1 cellular context compared by ENCODE assay signal in the genomic region with DNA sequence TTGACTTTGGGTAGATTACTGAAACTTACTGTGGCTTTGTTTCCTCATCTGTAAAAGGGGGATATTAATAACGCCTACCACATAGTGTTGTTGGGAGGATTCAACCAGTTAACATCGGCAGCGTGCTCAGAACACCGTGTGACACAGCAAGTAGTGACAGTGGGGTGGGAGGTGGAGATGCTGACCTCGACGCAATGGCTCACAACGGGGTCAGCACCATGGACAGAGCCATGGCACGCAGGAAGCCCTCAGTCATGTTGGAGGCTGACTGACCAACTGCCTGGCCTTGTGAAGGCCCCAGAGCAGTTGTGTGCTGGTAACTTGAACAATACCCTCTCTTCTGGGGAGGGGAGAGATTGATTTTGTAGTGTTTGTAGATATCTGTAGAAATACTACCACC.
TF ChIP-seq lines count a peak whose summit lies in the region.

No MANE protein-coding gene starts in this region.

TF ChIP-seq in HepG2, 621 proteins besides CTCF, POLR2A, EP300 and RAD21 (continued from another document and continues in another):
- TF ChIP-seq, protein P1, sequence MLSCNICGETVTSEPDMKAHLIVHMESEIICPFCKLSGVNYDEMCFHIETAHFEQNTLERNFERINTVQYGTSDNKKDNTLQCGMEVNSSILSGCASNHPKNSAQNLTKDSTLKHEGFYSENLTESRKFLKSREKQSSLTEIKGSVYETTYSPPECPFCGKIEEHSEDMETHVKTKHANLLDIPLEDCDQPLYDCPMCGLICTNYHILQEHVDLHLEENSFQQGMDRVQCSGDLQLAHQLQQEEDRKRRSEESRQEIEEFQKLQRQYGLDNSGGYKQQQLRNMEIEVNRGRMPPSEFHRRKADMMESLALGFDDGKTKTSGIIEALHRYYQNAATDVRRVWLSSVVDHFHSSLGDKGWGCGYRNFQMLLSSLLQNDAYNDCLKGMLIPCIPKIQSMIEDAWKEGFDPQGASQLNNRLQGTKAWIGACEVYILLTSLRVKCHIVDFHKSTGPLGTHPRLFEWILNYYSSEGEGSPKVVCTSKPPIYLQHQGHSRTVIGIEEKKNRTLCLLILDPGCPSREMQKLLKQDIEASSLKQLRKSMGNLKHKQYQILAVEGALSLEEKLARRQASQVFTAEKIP (CRISPR knock-in tag; IDR thresholded peaks at IDR 0.05; ENCODE audit: borderline replicate concordance) = no peak
- TF ChIP-seq TBP (CRISPR knock-in tag; IDR thresholded peaks at IDR 0.05) = no peak
- no peak for TF ChIP-seq TP53 (CRISPR knock-in tag; conservative IDR thresholded peaks at IDR 0.05)
- no peak for TF ChIP-seq ZNF598 (CRISPR knock-in tag; IDR thresholded peaks at IDR 0.05; ENCODE audit: borderline replicate concordance)
- TF ChIP-seq SCMH1 (CRISPR knock-in tag; IDR thresholded peaks at IDR 0.05; ENCODE audit: borderline replicate concordance) = no peak
- no peak for TF ChIP-seq PHB2 (IDR thresholded peaks at IDR 0.05; ENCODE audit: partially characterized antibody)
- TF ChIP-seq, protein P2, sequence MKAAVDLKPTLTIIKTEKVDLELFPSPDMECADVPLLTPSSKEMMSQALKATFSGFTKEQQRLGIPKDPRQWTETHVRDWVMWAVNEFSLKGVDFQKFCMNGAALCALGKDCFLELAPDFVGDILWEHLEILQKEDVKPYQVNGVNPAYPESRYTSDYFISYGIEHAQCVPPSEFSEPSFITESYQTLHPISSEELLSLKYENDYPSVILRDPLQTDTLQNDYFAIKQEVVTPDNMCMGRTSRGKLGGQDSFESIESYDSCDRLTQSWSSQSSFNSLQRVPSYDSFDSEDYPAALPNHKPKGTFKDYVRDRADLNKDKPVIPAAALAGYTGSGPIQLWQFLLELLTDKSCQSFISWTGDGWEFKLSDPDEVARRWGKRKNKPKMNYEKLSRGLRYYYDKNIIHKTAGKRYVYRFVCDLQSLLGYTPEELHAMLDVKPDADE (CRISPR knock-in tag; IDR thresholded peaks at IDR 0.05) = 0 out of 2 replicates have a peak, but pooled peaks have one; percentile 64
- TF ChIP-seq ZNF747 (CRISPR knock-in tag; IDR thresholded peaks at IDR 0.05; ENCODE audit: borderline replicate concordance) = no peak
- TF ChIP-seq MTF1 (CRISPR knock-in tag; IDR thresholded peaks at IDR 0.05) = no peak
- TF ChIP-seq, protein P3, sequence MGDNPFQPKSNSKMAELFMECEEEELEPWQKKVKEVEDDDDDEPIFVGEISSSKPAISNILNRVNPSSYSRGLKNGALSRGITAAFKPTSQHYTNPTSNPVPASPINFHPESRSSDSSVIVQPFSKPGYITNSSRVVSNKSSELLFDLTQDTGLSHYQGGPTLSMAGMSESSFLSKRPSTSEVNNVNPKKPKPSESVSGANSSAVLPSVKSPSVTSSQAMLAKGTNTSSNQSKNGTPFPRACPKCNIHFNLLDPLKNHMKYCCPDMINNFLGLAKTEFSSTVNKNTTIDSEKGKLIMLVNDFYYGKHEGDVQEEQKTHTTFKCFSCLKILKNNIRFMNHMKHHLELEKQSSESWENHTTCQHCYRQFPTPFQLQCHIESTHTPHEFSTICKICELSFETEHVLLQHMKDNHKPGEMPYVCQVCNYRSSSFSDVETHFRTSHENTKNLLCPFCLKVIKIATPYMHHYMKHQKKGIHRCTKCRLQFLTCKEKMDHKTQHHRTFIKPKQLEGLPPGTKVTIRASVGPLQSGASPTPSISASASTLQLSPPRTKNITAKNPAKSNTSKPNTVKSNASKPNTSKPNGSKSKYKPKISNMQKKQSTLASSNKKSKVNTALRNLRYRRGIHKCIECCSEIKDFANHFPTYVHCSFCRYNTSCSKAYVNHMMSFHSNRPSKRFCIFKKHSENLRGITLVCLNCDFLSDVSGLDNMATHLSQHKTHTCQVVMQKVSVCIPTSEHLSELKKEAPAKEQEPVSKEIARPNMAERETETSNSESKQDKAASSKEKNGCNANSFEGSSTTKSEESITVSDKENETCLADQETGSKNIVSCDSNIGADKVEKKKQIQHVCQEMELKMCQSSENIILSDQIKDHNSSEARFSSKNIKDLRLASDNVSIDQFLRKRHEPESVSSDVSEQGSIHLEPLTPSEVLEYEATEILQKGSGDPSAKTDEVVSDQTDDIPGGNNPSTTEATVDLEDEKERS (CRISPR knock-in tag; IDR thresholded peaks at IDR 0.05) = no peak
- TF ChIP-seq NAIF1 (CRISPR knock-in tag; IDR thresholded peaks at IDR 0.05; ENCODE audit: borderline replicate concordance) = no peak
- no peak for TF ChIP-seq POLR2G (IDR thresholded peaks at IDR 0.05; ENCODE audit: low read depth, low read length)
- no peak for TF ChIP-seq NBN (conservative IDR thresholded peaks at IDR 0.05)
- TF ChIP-seq ZNF614 (CRISPR knock-in tag; IDR thresholded peaks at IDR 0.05; ENCODE audit: borderline replicate concordance) = no peak
- TF ChIP-seq, protein P4, sequence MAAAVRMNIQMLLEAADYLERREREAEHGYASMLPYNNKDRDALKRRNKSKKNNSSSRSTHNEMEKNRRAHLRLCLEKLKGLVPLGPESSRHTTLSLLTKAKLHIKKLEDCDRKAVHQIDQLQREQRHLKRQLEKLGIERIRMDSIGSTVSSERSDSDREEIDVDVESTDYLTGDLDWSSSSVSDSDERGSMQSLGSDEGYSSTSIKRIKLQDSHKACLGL (CRISPR knock-in tag; IDR thresholded peaks at IDR 0.05) = no peak; the same call in 1 of the 2 replicates
- TF ChIP-seq ARNTL (CRISPR knock-in tag; IDR thresholded peaks at IDR 0.05) = no peak
- TF ChIP-seq, protein P5, sequence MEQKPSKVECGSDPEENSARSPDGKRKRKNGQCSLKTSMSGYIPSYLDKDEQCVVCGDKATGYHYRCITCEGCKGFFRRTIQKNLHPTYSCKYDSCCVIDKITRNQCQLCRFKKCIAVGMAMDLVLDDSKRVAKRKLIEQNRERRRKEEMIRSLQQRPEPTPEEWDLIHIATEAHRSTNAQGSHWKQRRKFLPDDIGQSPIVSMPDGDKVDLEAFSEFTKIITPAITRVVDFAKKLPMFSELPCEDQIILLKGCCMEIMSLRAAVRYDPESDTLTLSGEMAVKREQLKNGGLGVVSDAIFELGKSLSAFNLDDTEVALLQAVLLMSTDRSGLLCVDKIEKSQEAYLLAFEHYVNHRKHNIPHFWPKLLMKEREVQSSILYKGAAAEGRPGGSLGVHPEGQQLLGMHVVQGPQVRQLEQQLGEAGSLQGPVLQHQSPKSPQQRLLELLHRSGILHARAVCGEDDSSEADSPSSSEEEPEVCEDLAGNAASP (CRISPR knock-in tag; IDR thresholded peaks at IDR 0.05; ENCODE audit: borderline replicate concordance) = no peak
- TF ChIP-seq, protein P6, sequence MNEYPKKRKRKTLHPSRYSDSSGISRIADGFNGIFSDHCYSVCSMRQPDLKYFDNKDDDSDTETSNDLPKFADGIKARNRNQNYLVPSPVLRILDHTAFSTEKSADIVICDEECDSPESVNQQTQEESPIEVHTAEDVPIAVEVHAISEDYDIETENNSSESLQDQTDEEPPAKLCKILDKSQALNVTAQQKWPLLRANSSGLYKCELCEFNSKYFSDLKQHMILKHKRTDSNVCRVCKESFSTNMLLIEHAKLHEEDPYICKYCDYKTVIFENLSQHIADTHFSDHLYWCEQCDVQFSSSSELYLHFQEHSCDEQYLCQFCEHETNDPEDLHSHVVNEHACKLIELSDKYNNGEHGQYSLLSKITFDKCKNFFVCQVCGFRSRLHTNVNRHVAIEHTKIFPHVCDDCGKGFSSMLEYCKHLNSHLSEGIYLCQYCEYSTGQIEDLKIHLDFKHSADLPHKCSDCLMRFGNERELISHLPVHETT (CRISPR knock-in tag; conservative IDR thresholded peaks at IDR 0.05) = no peak
- TF ChIP-seq ZNF235 (CRISPR knock-in tag; IDR thresholded peaks at IDR 0.05; ENCODE audit: borderline replicate concordance) = no peak
- TF ChIP-seq RBFOX2 (IDR thresholded peaks at IDR 0.05; ENCODE audit: low read depth, low read length) = no peak
- no peak for TF ChIP-seq HIVEP1 (CRISPR knock-in tag; IDR thresholded peaks at IDR 0.05)
- TF ChIP-seq, protein P7, sequence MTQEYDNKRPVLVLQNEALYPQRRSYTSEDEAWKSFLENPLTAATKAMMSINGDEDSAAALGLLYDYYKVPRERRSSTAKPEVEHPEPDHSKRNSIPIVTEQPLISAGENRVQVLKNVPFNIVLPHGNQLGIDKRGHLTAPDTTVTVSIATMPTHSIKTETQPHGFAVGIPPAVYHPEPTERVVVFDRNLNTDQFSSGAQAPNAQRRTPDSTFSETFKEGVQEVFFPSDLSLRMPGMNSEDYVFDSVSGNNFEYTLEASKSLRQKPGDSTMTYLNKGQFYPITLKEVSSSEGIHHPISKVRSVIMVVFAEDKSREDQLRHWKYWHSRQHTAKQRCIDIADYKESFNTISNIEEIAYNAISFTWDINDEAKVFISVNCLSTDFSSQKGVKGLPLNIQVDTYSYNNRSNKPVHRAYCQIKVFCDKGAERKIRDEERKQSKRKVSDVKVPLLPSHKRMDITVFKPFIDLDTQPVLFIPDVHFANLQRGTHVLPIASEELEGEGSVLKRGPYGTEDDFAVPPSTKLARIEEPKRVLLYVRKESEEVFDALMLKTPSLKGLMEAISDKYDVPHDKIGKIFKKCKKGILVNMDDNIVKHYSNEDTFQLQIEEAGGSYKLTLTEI (CRISPR knock-in tag; conservative IDR thresholded peaks at IDR 0.05) = no peak
- TF ChIP-seq IRX3 (CRISPR knock-in tag; IDR thresholded peaks at IDR 0.05; ENCODE audit: borderline replicate concordance, low read depth) = no peak
- TF ChIP-seq FOXP1 (IDR thresholded peaks at IDR 0.05) = no peak
- no peak for TF ChIP-seq FOXP1 (CRISPR knock-in tag; IDR thresholded peaks at IDR 0.05)
- TF ChIP-seq MEF2D (CRISPR knock-in tag; IDR thresholded peaks at IDR 0.05) = 0 out of 2 replicates have a peak, but pooled peaks have one; percentile 46
- TF ChIP-seq KDM1A (CRISPR knock-in tag; IDR thresholded peaks at IDR 0.05) = no peak
- TF ChIP-seq KDM5B (CRISPR knock-in tag; IDR thresholded peaks at IDR 0.05; ENCODE audit: borderline replicate concordance) = no peak; the same call in 1 of the 2 replicates
- TF ChIP-seq ZNF234 (CRISPR knock-in tag; conservative IDR thresholded peaks at IDR 0.05) = no peak
- TF ChIP-seq, protein P8, sequence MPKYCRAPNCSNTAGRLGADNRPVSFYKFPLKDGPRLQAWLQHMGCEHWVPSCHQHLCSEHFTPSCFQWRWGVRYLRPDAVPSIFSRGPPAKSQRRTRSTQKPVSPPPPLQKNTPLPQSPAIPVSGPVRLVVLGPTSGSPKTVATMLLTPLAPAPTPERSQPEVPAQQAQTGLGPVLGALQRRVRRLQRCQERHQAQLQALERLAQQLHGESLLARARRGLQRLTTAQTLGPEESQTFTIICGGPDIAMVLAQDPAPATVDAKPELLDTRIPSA (CRISPR knock-in tag; IDR thresholded peaks at IDR 0.05; ENCODE audit: borderline replicate concordance) = no peak
- no peak for TF ChIP-seq MBNL3 (CRISPR knock-in tag; conservative IDR thresholded peaks at IDR 0.05)
- TF ChIP-seq GLI4 (CRISPR knock-in tag; IDR thresholded peaks at IDR 0.05; ENCODE audit: borderline replicate concordance) = no peak
- TF ChIP-seq GATA4 (IDR thresholded peaks at IDR 0.05; ENCODE audit: borderline replicate concordance, low read depth) = no peak
- TF ChIP-seq, protein P9, sequence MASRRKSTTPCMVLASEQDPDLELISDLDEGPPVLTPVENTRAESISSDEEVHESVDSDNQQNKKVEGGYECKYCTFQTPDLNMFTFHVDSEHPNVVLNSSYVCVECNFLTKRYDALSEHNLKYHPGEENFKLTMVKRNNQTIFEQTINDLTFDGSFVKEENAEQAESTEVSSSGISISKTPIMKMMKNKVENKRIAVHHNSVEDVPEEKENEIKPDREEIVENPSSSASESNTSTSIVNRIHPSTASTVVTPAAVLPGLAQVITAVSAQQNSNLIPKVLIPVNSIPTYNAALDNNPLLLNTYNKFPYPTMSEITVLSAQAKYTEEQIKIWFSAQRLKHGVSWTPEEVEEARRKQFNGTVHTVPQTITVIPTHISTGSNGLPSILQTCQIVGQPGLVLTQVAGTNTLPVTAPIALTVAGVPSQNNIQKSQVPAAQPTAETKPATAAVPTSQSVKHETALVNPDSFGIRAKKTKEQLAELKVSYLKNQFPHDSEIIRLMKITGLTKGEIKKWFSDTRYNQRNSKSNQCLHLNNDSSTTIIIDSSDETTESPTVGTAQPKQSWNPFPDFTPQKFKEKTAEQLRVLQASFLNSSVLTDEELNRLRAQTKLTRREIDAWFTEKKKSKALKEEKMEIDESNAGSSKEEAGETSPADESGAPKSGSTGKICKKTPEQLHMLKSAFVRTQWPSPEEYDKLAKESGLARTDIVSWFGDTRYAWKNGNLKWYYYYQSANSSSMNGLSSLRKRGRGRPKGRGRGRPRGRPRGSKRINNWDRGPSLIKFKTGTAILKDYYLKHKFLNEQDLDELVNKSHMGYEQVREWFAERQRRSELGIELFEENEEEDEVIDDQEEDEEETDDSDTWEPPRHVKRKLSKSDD (CRISPR knock-in tag; IDR thresholded peaks at IDR 0.05; ENCODE audit: low read depth) = no peak
- TF ChIP-seq XBP1 (CRISPR knock-in tag; IDR thresholded peaks at IDR 0.05) = no peak
- no peak for TF ChIP-seq SSRP1 (CRISPR knock-in tag; IDR thresholded peaks at IDR 0.05)
- TF ChIP-seq HNRNPUL1 (IDR thresholded peaks at IDR 0.05; ENCODE audit: low read depth, low read length) = no peak
- no peak for TF ChIP-seq KLF15 (CRISPR knock-in tag; IDR thresholded peaks at IDR 0.05; ENCODE audit: borderline replicate concordance)
- TF ChIP-seq ZSCAN22 (CRISPR knock-in tag; IDR thresholded peaks at IDR 0.05) = no peak
- no peak for TF ChIP-seq MYNN (CRISPR knock-in tag; IDR thresholded peaks at IDR 0.05; ENCODE audit: low read depth)
- no peak for TF ChIP-seq POLR2AphosphoS2 (IDR thresholded peaks at IDR 0.05; ENCODE audit: low read depth, low read length)
- TF ChIP-seq, protein P10, sequence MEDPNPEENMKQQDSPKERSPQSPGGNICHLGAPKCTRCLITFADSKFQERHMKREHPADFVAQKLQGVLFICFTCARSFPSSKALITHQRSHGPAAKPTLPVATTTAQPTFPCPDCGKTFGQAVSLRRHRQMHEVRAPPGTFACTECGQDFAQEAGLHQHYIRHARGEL (CRISPR knock-in tag; IDR thresholded peaks at IDR 0.05) = no peak
- no peak for TF ChIP-seq ZNF782 (CRISPR knock-in tag; IDR thresholded peaks at IDR 0.05; ENCODE audit: borderline replicate concordance)
